20 cellular contexts compared by ENCODE assay signal in the genomic region with DNA sequence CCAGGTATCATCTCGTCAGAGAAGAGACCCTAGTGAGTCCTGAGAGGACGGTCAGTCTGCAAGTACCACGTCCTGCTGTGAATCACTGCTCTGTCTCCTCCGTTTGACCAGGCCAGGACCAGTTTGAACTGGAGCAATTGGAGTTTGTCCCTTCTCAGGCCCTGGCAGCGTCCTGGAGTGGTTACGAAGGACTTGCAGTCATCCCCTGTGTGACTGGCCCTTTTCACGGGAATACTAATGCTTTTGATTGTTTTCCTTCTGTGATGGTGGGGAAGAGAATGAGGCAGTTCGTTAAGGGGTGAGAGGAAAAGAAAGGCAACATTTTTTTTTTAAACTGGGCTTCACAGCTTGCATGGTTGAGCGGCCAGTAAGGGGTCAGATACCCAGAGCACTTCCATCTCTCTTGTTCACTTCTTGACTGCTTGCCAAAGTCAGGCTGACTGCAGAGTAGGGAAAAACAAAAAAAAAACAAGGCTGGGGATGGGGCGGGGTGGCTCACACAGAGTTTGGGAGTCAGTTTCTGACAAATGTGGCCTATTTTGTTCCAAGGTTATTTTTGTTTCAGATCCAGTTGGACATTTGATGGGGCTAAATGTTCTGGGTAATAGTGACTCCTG.
A peak's percentile ranks its signal among the peaks of the same experiment; 100 is the strongest.
DNase-seq lines count a peak whose midpoint lies in the region; ATAC-seq and TF ChIP-seq lines count a peak whose summit lies in the region.
"Had no signal": no experiment of that assay in that cellular context is flagged by ENCODE, and none has a peak within 500 bp of the region (broad histone marks: within the 10 kb centered on the region; RNA-seq: fewer than 3 reads in every experiment).

No MANE protein-coding gene starts in this region.

- TF ChIP-seq CTCF in gastroesophageal sphincter (IDR thresholded peaks at IDR 0.05): no peak
- no peak for TF ChIP-seq CTCF in tibial nerve (IDR thresholded peaks at IDR 0.05)

- H3K27me3 ChIP-seq in gastroesophageal sphincter (no peaks in the 10 kb centered on the region), neuron (ENCODE audit: insufficient read depth, low read length) (no peaks in the 10 kb centered on the region), tibial nerve (no peaks in the 10 kb centered on the region)
- H3K27me3 ChIP-seq: hepatocyte, upper lobe of right lung had no signal

- H3K4me1 ChIP-seq in gastroesophageal sphincter: no peaks in the 10 kb centered on the region
- peaks cover 23% of the 10 kb centered on the region for H3K4me1 ChIP-seq in neuron (ENCODE audit: insufficient read depth, low read length)
- H3K4me1 ChIP-seq in tibial nerve: peaks cover 0 to 23% (median 0%) of the 10 kb centered on the region in 4 donors
- H3K4me1 ChIP-seq: A549, upper lobe of right lung had no signal

- TF ChIP-seq POLR2A in gastroesophageal sphincter (IDR thresholded peaks at IDR 0.05): no peak
- peak in 1 of 2 donors; percentile 47 for TF ChIP-seq POLR2A in tibial nerve (IDR thresholded peaks at IDR 0.05)

- no peaks in the 10 kb centered on the region for H3K36me3 ChIP-seq in gastroesophageal sphincter
- H3K36me3 ChIP-seq in neuron (ENCODE audit: insufficient read depth, low read length): no peaks in the 10 kb centered on the region
- H3K36me3 ChIP-seq in tibial nerve: no peaks in the 10 kb centered on the region
- H3K36me3 ChIP-seq: upper lobe of right lung had no signal

- DNase-seq in NCI-H2171 treated with DMSO at 0.1 percent for 48 hours (lab: John Stamatoyannopoulos, UW) (peak; percentile 1), NCI-H2171 (lab: John Stamatoyannopoulos, UW) (no peak), tibial nerve (ENCODE audit: low spot score in 2 of 2) (peak in 1 of 2 donors; percentile 16), NCI-H510A treated with DMSO at 0.1 percent for 48 hours (lab: John Stamatoyannopoulos, UW) (no peak)
- DNase-seq in stimulated activated naive CD8-positive, alpha-beta T cell treated with anti-CD3 and anti-CD28 coated beads, Interleukin-15, Interleukin-2, amounts not matched to agents 100 U/mL and 50 U/mL, for 24 hours: no peak
- DNase-seq: activated CD4-positive, alpha-beta T cell treated with anti-CD3 and anti-CD28 coated beads, Interleukin-2, amount 50 U/mL, for 48 hours; activated naive CD8-positive, alpha-beta T cell treated with anti-CD3 and anti-CD28 coated beads for 36 hours; activated T-cell treated with anti-CD3 and anti-CD28 coated beads, Interleukin-2, amount 50 U/mL, for 24 hours; central memory CD4-positive, alpha-beta T cell; H9; KBM-7; left cardiac atrium; mucosa of descending colon; stimulated activated naive B cell treated with anti-CD40 and anti-IgM and Interleukin-4, amounts not matched to agents 10 μg/mL and 1 μg/mL and 100 μg/mL, for 72 hours; upper lobe of right lung had no signal

- no peak overlapping the region for H2AFZ ChIP-seq in neuron (ENCODE audit: low read depth, low read length)
- H2AFZ ChIP-seq: hepatocyte had no signal

- 43 to 48% methylated on average over 9 of the region's 10 CpGs for WGBS in gastroesophageal sphincter (ENCODE audit: low coverage in 1 of 2), 2 donors
- 32 to 33% methylated on average over 10 of the region's 10 CpGs for WGBS in tibial nerve, 2 donors

- peak overlapping the region in 1 of 4 donors; percentile 1 for H3K27ac ChIP-seq in gastroesophageal sphincter
- H3K27ac ChIP-seq in tibial nerve: peak overlapping the region; percentile 36 to 92 (median 72)
- H3K27ac ChIP-seq: A549, hepatocyte, upper lobe of right lung had no signal

- ATAC-seq in gastroesophageal sphincter: peak; percentile 19
- no peak for ATAC-seq in HG02885 (IDR thresholded peaks at IDR 0.05; ENCODE audit: poor library complexity, unreplicated experiment)
- no peak for ATAC-seq in stimulated activated naive CD8-positive, alpha-beta T cell treated with anti-CD3 and anti-CD28 coated beads, Interleukin-15, Interleukin-2, amounts not matched to agents 100 U/mL and 50 U/mL, for 24 hours
- ATAC-seq: A549; mucosa of descending colon; stimulated activated naive B cell treated with anti-CD40 and anti-IgM and Interleukin-4, amounts not matched to agents 10 μg/mL and 1 μg/mL and 100 μg/mL, for 72 hours; upper lobe of right lung had no signal

- TF ChIP-seq EP300 in gastroesophageal sphincter (IDR thresholded peaks at IDR 0.05): no peak
- TF ChIP-seq EP300 in tibial nerve (IDR thresholded peaks at IDR 0.05): peak in 1 of 2 donors; percentile 80

- H3K9me3 ChIP-seq in gastroesophageal sphincter (no peaks in the 10 kb centered on the region), neuron (ENCODE audit: low read length) (no peaks in the 10 kb centered on the region), tibial nerve (no peaks in the 10 kb centered on the region)
- H3K9me3 ChIP-seq: A549, mucosa of descending colon, upper lobe of right lung had no signal

- H3K4me3 ChIP-seq in gastroesophageal sphincter: no peak overlapping the region
- peak overlapping the region; percentile 31 for H3K4me3 ChIP-seq in neuron (ENCODE audit: low read length)
- peak overlapping the region; percentile 7 to 34 (median 27) for H3K4me3 ChIP-seq in tibial nerve
- H3K4me3 ChIP-seq: A549, hepatocyte, mucosa of descending colon, upper lobe of right lung had no signal

Comparison
In these comparisons a context has a peak if more than half of its experiments do, and no peak if none do; other contexts are left out.
1. H3K4me3 ChIP-seq: peak in neuron (single experiment) and tibial nerve (4 of 4); none in gastroesophageal sphincter (0 of 2).